8 cellular contexts compared by ENCODE assay signal in genomic region chr11:61429346-61429690, GRCh38. TPM values are rescaled to one million over a fixed set of nuclear protein-coding genes. Genes with fewer than 3 reads are reported as not detected.
A peak's percentile ranks its signal among the peaks of the same experiment; 100 is the strongest.
DNase-seq lines count a peak whose midpoint lies in the region; ATAC-seq and TF ChIP-seq lines count a peak whose summit lies in the region.

No MANE protein-coding gene starts in this region.

- H3K27me3 ChIP-seq in BE2C, result no peaks in the 10 kb centered on the region

- H3K9me3 ChIP-seq in BE2C, result no peaks in the 10 kb centered on the region

- ATAC-seq in GM18873 (IDR thresholded peaks at IDR 0.05; ENCODE audit: low FRiP score, unreplicated experiment) (peak; percentile 34), HG03103 (IDR thresholded peaks at IDR 0.05; ENCODE audit: low read depth, unreplicated experiment) (peak; percentile 51)

- H3K36me3 ChIP-seq in BE2C, result peaks cover 16% of the 10 kb centered on the region

- H3K27ac ChIP-seq in epithelial cell of prostate, result peak overlapping the region; percentile 84

- H3K4me1 ChIP-seq in BE2C, result no peaks in the 10 kb centered on the region; the same call in 1 of the 2 replicates

- 0 out of 2 replicates have a peak, but pooled peaks have one; percentile 10 for TF ChIP-seq CTCF in BE2C (IDR thresholded peaks at IDR 0.05; ENCODE audit: low read depth, low read length)

- H3K4me3 ChIP-seq in BE2C (ENCODE audit: low read depth, low read length), result peak overlapping the region; percentile 95

- peak; percentile 83 for DNase-seq in BE2C
- peak; percentile 33 to 83 for DNase-seq in NCI-H526 (lab: John Stamatoyannopoulos, UW)
- peak; percentile 70 for DNase-seq in activated CD8-positive, alpha-beta memory T cell treated with anti-CD3 and anti-CD28 coated beads, Interleukin-2, amount 50 U/mL, for 4 hours
- DNase-seq in epithelial cell of prostate (ENCODE audit: low read depth, low spot score), result no peak
- DNase-seq in myocyte (ENCODE audit: low read depth), result peak; percentile 78
- DNase-seq in stimulated activated naive CD4-positive, alpha-beta T cell treated with Interleukin-2 at 50 U/mL for 16 hours (lab: John Stamatoyannopoulos, UW), result peak; percentile 58

RNA-seq across cellular contexts. Expression of gene CPSF7, which starts 0.5 kb away (rescaled TPM):
- polyA plus RNA-seq in BE2C (2012; ENCODE audit: insufficient read depth, insufficient read length, low read depth), result 60.7 TPM
- 40.6 and 41.2 TPM in 2 replicates for total RNA-seq in myocyte
- 54.1 TPM for polyA plus RNA-seq in myocyte (2012)

RNA-seq across cellular contexts. Expression of gene SDHAF2, which starts 0.6 kb away (rescaled TPM):
- polyA plus RNA-seq in BE2C (2012; ENCODE audit: insufficient read depth, insufficient read length, low read depth), result 30.9 TPM
- 39.7 TPM in 2 replicates for total RNA-seq in myocyte
- polyA plus RNA-seq in myocyte (2012), result 53.7 TPM

RNA-seq across cellular contexts. Expression of gene TMEM216, which starts 36.9 kb away (rescaled TPM):
- 32.9 TPM for polyA plus RNA-seq in BE2C (2012; ENCODE audit: insufficient read depth, insufficient read length, low read depth)
- 6.7 and 17.1 TPM in 2 replicates for total RNA-seq in myocyte
- polyA plus RNA-seq in myocyte (2012), result 9.4 TPM
